11 cellular contexts compared by ENCODE assay signal in the genomic region with DNA sequence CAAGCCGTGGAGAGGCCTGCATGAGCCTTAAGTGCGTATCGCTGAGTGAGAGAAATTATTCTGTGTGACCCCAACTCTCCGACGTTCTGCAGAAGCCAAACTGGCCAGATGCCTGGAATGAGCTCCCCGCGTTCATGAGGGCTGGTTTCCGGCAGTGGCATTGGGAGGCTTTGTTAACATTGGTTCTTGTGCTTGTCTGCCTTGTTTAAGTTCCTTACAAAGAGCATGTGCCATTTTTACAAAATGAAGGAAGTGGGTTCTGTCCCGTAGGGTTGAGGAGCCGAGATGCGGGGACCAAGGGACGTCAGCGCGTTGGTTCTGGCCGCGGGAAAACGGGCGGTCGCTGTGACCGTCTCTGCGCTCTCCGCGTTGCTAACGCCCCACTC. TPM values are rescaled to one million over a fixed set of nuclear protein-coding genes. Genes with fewer than 3 reads are reported as not detected.
A peak's percentile ranks its signal among the peaks of the same experiment; 100 is the strongest.
DNase-seq lines count a peak whose midpoint lies in the region; ATAC-seq and TF ChIP-seq lines count a peak whose summit lies in the region.
"Had no signal": no experiment of that assay in that cellular context is flagged by ENCODE, and none has a peak within 500 bp of the region (broad histone marks: within the 10 kb centered on the region; RNA-seq: fewer than 3 reads in every experiment).

No MANE protein-coding gene starts in this region.

- H3K4me1 ChIP-seq in Peyer's patch (peaks cover 0 to 6% (median 0%) of the 10 kb centered on the region in 4 donors), esophagus muscularis mucosa (peaks cover 10 to 20% (median 18%) of the 10 kb centered on the region in 4 donors), lower lobe of right lung (no peaks in the 10 kb centered on the region), stomach smooth muscle (ENCODE audit: control insufficient read depth, insufficient read depth, low read length) (peaks cover 15% of the 10 kb centered on the region), SJCRH30 (peaks cover 14% of the 10 kb centered on the region)

- intact Hi-C loops in esophagus muscularis mucosa (cut with DNase I): no loop called here
- intact Hi-C loops in lower lobe of right lung (cut with DNase I): no loop called here

- H3K4me3 ChIP-seq in Peyer's patch: peak overlapping the region; percentile 5 to 43 (median 21)
- peak overlapping the region; percentile 48 to 56 (median 51) for H3K4me3 ChIP-seq in esophagus muscularis mucosa
- peak overlapping the region; percentile 35 for H3K4me3 ChIP-seq in lower lobe of right lung
- H3K4me3 ChIP-seq in stomach smooth muscle (ENCODE audit: low read length in 2 of 2): peak overlapping the region; percentile 49 to 62
- no peak overlapping the region for H3K4me3 ChIP-seq in SJCRH30

- no peak for DNase-seq in Peyer's patch
- DNase-seq in esophagus muscularis mucosa (ENCODE audit: extremely low spot score): no peak
- no peak for DNase-seq in lower lobe of right lung
- no peak for DNase-seq in activated CD4-positive, alpha-beta T cell treated with anti-CD3 and anti-CD28 coated beads, Interleukin-2, amount 50 U/mL, for 1 hour
- no peak for DNase-seq in SJCRH30
- DNase-seq in NCI-H510A (lab: John Stamatoyannopoulos, UW): no peak
- DNase-seq in SW 1271 (lab: John Stamatoyannopoulos, UW): no peak
- DNase-seq: activated naive CD4-positive, alpha-beta T cell treated with anti-CD3 and anti-CD28 coated beads for 36 hours; NCI-H2029 treated with DMSO at 0.1 percent for 48 hours had no signal

- TF ChIP-seq CTCF in Peyer's patch (IDR thresholded peaks at IDR 0.05) (no peak), esophagus muscularis mucosa (IDR thresholded peaks at IDR 0.05) (no peak), lower lobe of right lung (IDR thresholded peaks at IDR 0.05) (no peak)

- H3K27me3 ChIP-seq in Peyer's patch: no peaks in the 10 kb centered on the region
- H3K27me3 ChIP-seq in esophagus muscularis mucosa: no peaks in the 10 kb centered on the region
- H3K27me3 ChIP-seq in lower lobe of right lung (ENCODE audit: low read depth): no peaks in the 10 kb centered on the region
- H3K27me3 ChIP-seq in stomach smooth muscle (ENCODE audit: control insufficient read depth in 1 of 2, insufficient read depth in 2 of 2, low read length in 2 of 2): no peaks in the 10 kb centered on the region
- no peaks in the 10 kb centered on the region for H3K27me3 ChIP-seq in SJCRH30

- no peak for TF ChIP-seq EP300 in esophagus muscularis mucosa (IDR thresholded peaks at IDR 0.05)

- no peak for ATAC-seq in lower lobe of right lung

- WGBS in esophagus muscularis mucosa: 55% methylated on average over 8 of the region's 24 CpGs

- peak overlapping the region; percentile 29 to 41 for H3K9ac ChIP-seq in stomach smooth muscle (ENCODE audit: low read length in 2 of 2)

- H3K36me3 ChIP-seq in Peyer's patch (peaks cover 0 to 31% (median 0%) of the 10 kb centered on the region in 3 donors), esophagus muscularis mucosa (peaks cover 25 to 34% (median 34%) of the 10 kb centered on the region in 4 donors), lower lobe of right lung (peaks cover 27% of the 10 kb centered on the region), stomach smooth muscle (ENCODE audit: control insufficient read depth in 2 of 2, insufficient read depth in 2 of 2, low read length in 2 of 2) (peaks cover 5 to 18% of the 10 kb centered on the region in 2 donors), SJCRH30 (peaks cover 32% of the 10 kb centered on the region)

- H3K27ac ChIP-seq in Peyer's patch: no peak overlapping the region
- H3K27ac ChIP-seq in esophagus muscularis mucosa (replicated peaks in 1 of 4): peak overlapping the region in 2 of 4 donors; percentile 39 to 53
- no peak overlapping the region for H3K27ac ChIP-seq in lower lobe of right lung
- no peak overlapping the region for H3K27ac ChIP-seq in stomach smooth muscle (ENCODE audit: low read length)
- no peak overlapping the region for H3K27ac ChIP-seq in SJCRH30

- no peak for TF ChIP-seq POLR2A in Peyer's patch (IDR thresholded peaks at IDR 0.05)
- TF ChIP-seq POLR2A in esophagus muscularis mucosa (IDR thresholded peaks at IDR 0.05; ENCODE audit: low read depth): no peak

- H3K9me3 ChIP-seq in Peyer's patch (no peaks in the 10 kb centered on the region), esophagus muscularis mucosa (no peaks in the 10 kb centered on the region), lower lobe of right lung (no peaks in the 10 kb centered on the region), stomach smooth muscle (ENCODE audit: control insufficient read depth in 2 of 2, low read length in 2 of 2) (no peaks in the 10 kb centered on the region), SJCRH30 (replicated peaks) (0 out of 2 replicates have a peak, but pooled peaks cover 3% of the 10 kb centered on the region)

RNA-seq across cellular contexts. Expression of a gene that starts 13.2 kb away (rescaled TPM):
- total RNA-seq in Peyer's patch (100 to 1,000 TPM in 3 of 4 donors, 10 to 100 TPM in 1; 98.4 to 187 (median 134) TPM), esophagus muscularis mucosa (100 to 1,000 TPM in 1 of 4 donors, 10 to 100 TPM in 3; 56.3 to 110 (median 83.0) TPM), lower lobe of right lung (62.2 TPM)
- 102 and 108 TPM in 2 replicates for total RNA-seq in SJCRH30 (2014; rRNA removed; shearing (Covaris generic))

RNA-seq across cellular contexts. Expression of a gene that starts 21.3 kb away (rescaled TPM):
- total RNA-seq in Peyer's patch: 10 to 100 TPM in 2 of 4 donors, 1 to 10 TPM in 2; 4.1 to 17.4 (median 9.2) TPM
- 10 to 100 TPM in 3 of 4 donors, 1 to 10 TPM in 1; 3.3 to 14.0 (median 11.4) TPM for total RNA-seq in esophagus muscularis mucosa
- total RNA-seq in lower lobe of right lung: 3.5 TPM
- 0.35 and 0.77 TPM in 2 replicates for total RNA-seq in SJCRH30 (2014; rRNA removed; shearing (Covaris generic))

RNA-seq across cellular contexts. Expression of a gene that starts 24.8 kb away (rescaled TPM):
- total RNA-seq in Peyer's patch (10 to 100 TPM; 16.6 to 69.9 (median 46.0) TPM), esophagus muscularis mucosa (1 to 10 TPM in 2 of 4 donors, under 1 TPM in 2; 0.33 to 2.5 (median 1.4) TPM), lower lobe of right lung (3.7 TPM)
- 0.14 TPM in 1 of 2 replicates, not detected in the other for total RNA-seq in SJCRH30 (2014; rRNA removed; shearing (Covaris generic))
- total RNA-seq: HT1080 had no signal

RNA-seq across cellular contexts. Expression of a gene that starts 28.3 kb away (rescaled TPM):
- 100 to 1,000 TPM in 2 of 4 donors, 10 to 100 TPM in 2; 66.0 to 120 (median 96.5) TPM for total RNA-seq in Peyer's patch
- 10 to 100 TPM; 43.4 to 84.1 (median 53.9) TPM for total RNA-seq in esophagus muscularis mucosa
- total RNA-seq in lower lobe of right lung: 93.6 TPM
- total RNA-seq in SJCRH30 (2014; rRNA removed; shearing (Covaris generic)): 79.9 and 109 TPM in 2 replicates

RNA-seq across cellular contexts. Expression of a gene that starts 29.8 kb away (rescaled TPM):
- total RNA-seq in Peyer's patch (100 to 1,000 TPM in 3 of 4 donors, 10 to 100 TPM in 1; 52.0 to 240 (median 187) TPM), esophagus muscularis mucosa (10 to 100 TPM; 27.9 to 48.7 (median 31.5) TPM), lower lobe of right lung (57.2 TPM)
- 17.3 and 26.2 TPM in 2 replicates for total RNA-seq in SJCRH30 (2014; rRNA removed; shearing (Covaris generic))
